ENCODE assay signal across 7 cellular contexts in genomic region chr13:32587014-32587773, GRCh38. TPM values are rescaled to one million over a fixed set of nuclear protein-coding genes. Genes with fewer than 3 reads are reported as not detected.
DNase-seq lines count a peak whose midpoint lies in the region; FAIRE-seq and TF ChIP-seq lines count a peak whose summit lies in the region.

No MANE protein-coding gene starts in this region.

- POLR2A ChIA-PET in HEK293T (lab: Yijun Ruan, JAX): interaction anchor here (0.9 to 1.1 kb wide), 3 partner anchors 52 to 64 kb away, joined by 3 to 5 read pairs (median 4); no protein-coding TSS in a partner anchor

- H3K9ac ChIP-seq in kidney (ENCODE audit: low read length in 2 of 2): peak overlapping the region; percentile 88 to 96

- peak; percentile 6 for TF ChIP-seq CTCF in kidney (IDR thresholded peaks at IDR 0.05; ENCODE audit: borderline replicate concordance, extremely low read depth, insufficient read depth)

- CTCF ChIA-PET in HEK293T (lab: Yijun Ruan, JAX): interaction anchor here (0.6 to 2.0 kb wide), 4 partner anchors 46 to 64 kb away, joined by 3 to 8 read pairs (median 6); no protein-coding TSS in a partner anchor

- peak overlapping the region; percentile 88 to 97 for H3K27ac ChIP-seq in kidney (ENCODE audit: low read depth in 2 of 2, low read length in 2 of 2)

- no peaks in the 10 kb centered on the region for H3K36me3 ChIP-seq in kidney (ENCODE audit: control insufficient read depth in 1 of 2, insufficient read depth in 2 of 2, low read length in 2 of 2)

- no peaks in the 10 kb centered on the region for H3K9me3 ChIP-seq in kidney (ENCODE audit: control insufficient read depth in 1 of 2, low read length in 2 of 2)

- peak; percentile 84 for FAIRE-seq in GM12892 (lab: Jason Lieb, UNC)
- FAIRE-seq in kidney (lab: Jason Lieb, UNC): no peak

- intact Hi-C loops in kidney (cut with DNase I): loop anchor here (10.0 kb wide), 1 partner anchor 48 kb away; no protein-coding TSS in a partner anchor

- DNase-seq in GM12892 (ENCODE audit: insufficient read length) (peak; percentile 29), HEK293T (ENCODE audit: extremely low spot score) (peak; percentile 53), NCI-H1092 (lab: John Stamatoyannopoulos, UW) (peak; percentile 54), kidney (peak; percentile 92)
- peak; percentile 18 for DNase-seq in activated CD4-positive, CD25-positive, alpha-beta regulatory T cell treated with anti-CD3 and anti-CD28 coated beads, Interleukin-2, amount 50 U/mL, for 16 hours (ENCODE audit: low read depth, low spot score)
- peak; percentile 42 for DNase-seq in central memory CD4-positive, alpha-beta T cell
- peak; percentile 72 for DNase-seq in stimulated activated CD4-positive, alpha-beta T cell treated with anti-CD3 and anti-CD28 coated beads, Interleukin-15, amount 100 ng/mL, for 24 hours

- H3K4me1 ChIP-seq in kidney (ENCODE audit: control insufficient read depth in 1 of 2, insufficient read depth in 1 of 2, low read depth in 1 of 2, low read length in 2 of 2): peaks cover 4 to 11% of the 10 kb centered on the region in 2 donors

- TF ChIP-seq POLR2A in GM12892 (IDR thresholded peaks at IDR 0.05; ENCODE audit: low read depth, low read length): 0 out of 2 replicates have a peak, but pooled peaks have one; percentile 39

- H3K4me3 ChIP-seq in kidney (ENCODE audit: low read length in 2 of 2): peak overlapping the region; percentile 95 to 96

TF ChIP-seq in HEK293T, 16 proteins besides CTCF, POLR2A, EP300 and RAD21:
- TF ChIP-seq ELF4 (IDR thresholded peaks at IDR 0.05) (no peak), SP1 (IDR thresholded peaks at IDR 0.05) (no peak), CTBP1 (IDR thresholded peaks at IDR 0.05; ENCODE audit: borderline replicate concordance) (no peak), SUZ12 (IDR thresholded peaks at IDR 0.05) (no peak), TARDBP (IDR thresholded peaks at IDR 0.05) (no peak), LEF1 (IDR thresholded peaks at IDR 0.05; ENCODE audit: borderline replicate concordance) (no peak), ZNF384 (IDR thresholded peaks at IDR 0.05) (no peak)

RNA-seq across cellular contexts. Expression of gene PDS5B, which starts 0.9 kb away (rescaled TPM):
- polyA plus RNA-seq in GM12892 (2012; ENCODE audit: missing spikeins): 30.6 TPM
- 41.2 TPM for total RNA-seq in kidney
- 6.9 TPM for polyA plus RNA-seq in kidney (ENCODE audit: insufficient read depth, low read depth, low replicate concordance)

RNA-seq across cellular contexts. Expression of gene N4BP2L2, which starts 48.6 kb away (rescaled TPM):
- polyA plus RNA-seq in GM12892 (2012; ENCODE audit: missing spikeins): 76.4 TPM
- total RNA-seq in kidney: 165 TPM
- 71.3 TPM for polyA plus RNA-seq in kidney (ENCODE audit: insufficient read depth, low read depth, low replicate concordance)

Comparison
In these comparisons a context has a peak if more than half of its experiments do, and no peak if none do; other contexts are left out.
1. Peak in every context shown above with its lines: DNase-seq, H3K4me3 ChIP-seq and H3K27ac ChIP-seq.
2. DNase-seq: peak in every context shown above with its lines; median percentile 92 in kidney; 72 in stimulated activated CD4-positive, alpha-beta T cell treated with anti-CD3 and anti-CD28 coated beads, Interleukin-15, amount 100 ng/mL, for 24 hours; 54 in NCI-H1092; 53 in HEK293T; 42 in central memory CD4-positive, alpha-beta T cell; 29 in GM12892; 18 in activated CD4-positive, CD25-positive, alpha-beta regulatory T cell treated with anti-CD3 and anti-CD28 coated beads, Interleukin-2, amount 50 U/mL, for 16 hours.